Comparison of ENCODE assay signal across 1 cellular context in the genomic region with DNA sequence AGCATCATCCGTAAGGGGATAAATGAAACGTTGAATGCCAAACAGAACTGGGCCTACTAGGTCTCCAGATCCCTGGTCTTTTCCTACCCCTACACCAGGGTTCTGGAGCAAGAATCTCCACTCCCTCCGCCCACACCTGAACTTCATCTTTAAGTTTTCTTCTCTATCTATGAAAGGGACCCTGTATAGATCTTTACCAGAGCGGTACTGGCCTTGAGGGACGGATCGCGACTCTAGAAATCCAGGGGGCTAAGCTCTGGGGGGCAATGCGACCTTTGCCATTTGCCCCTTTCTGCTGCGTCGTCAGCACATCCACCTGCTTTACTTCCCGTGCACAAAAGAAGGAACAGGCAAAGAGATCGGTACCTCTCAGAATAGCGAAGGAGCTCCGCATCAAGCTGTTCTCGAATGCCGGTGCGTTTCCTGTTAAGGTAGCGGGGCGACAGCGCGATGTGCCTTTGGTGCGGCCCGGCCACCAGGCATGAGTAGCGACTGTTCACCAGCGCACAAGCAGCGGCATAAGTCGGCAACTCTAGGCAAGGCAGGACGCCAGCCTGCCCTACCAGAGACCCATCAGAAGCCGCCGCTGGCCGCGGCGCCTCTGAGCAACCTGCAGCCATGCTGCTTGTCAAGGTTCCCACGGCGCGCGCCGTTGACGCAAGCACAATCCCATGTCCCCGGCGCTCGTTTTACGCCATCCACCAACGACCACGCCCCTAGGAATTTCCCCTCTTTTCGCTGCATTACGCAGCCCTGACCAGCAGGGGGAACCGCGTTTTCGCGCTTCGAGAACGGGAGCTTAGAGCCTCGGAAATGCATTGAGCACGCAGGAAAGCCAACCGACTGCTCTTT.
A peak's percentile ranks its signal among the peaks of the same experiment; 100 is the strongest.
TF ChIP-seq lines count a peak whose summit lies in the region.

Gene POLR1F, minus strand, starts transcription at position 641 of the 852 bp plus-strand sequence. Its CDS starts 21 bp downstream, at position 620.

TF ChIP-seq in HepG2, 621 proteins besides CTCF, POLR2A, EP300 and RAD21 (continued from another document and continues in another):
- TF ChIP-seq, protein P1, sequence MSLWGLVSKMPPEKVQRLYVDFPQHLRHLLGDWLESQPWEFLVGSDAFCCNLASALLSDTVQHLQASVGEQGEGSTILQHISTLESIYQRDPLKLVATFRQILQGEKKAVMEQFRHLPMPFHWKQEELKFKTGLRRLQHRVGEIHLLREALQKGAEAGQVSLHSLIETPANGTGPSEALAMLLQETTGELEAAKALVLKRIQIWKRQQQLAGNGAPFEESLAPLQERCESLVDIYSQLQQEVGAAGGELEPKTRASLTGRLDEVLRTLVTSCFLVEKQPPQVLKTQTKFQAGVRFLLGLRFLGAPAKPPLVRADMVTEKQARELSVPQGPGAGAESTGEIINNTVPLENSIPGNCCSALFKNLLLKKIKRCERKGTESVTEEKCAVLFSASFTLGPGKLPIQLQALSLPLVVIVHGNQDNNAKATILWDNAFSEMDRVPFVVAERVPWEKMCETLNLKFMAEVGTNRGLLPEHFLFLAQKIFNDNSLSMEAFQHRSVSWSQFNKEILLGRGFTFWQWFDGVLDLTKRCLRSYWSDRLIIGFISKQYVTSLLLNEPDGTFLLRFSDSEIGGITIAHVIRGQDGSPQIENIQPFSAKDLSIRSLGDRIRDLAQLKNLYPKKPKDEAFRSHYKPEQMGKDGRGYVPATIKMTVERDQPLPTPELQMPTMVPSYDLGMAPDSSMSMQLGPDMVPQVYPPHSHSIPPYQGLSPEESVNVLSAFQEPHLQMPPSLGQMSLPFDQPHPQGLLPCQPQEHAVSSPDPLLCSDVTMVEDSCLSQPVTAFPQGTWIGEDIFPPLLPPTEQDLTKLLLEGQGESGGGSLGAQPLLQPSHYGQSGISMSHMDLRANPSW (CRISPR knock-in tag; IDR thresholded peaks at IDR 0.05; ENCODE audit: borderline replicate concordance), result no peak
- TF ChIP-seq GMEB1 (CRISPR knock-in tag; IDR thresholded peaks at IDR 0.05; ENCODE audit: borderline replicate concordance) (peak; percentile 83), ZNF225 (CRISPR knock-in tag; IDR thresholded peaks at IDR 0.05) (no peak), PHF21A (CRISPR knock-in tag; IDR thresholded peaks at IDR 0.05) (peak; percentile 44; the same call in 1 of the 2 replicates), IKZF1 (IDR thresholded peaks at IDR 0.05) (no peak), GZF1 (CRISPR knock-in tag; IDR thresholded peaks at IDR 0.05) (no peak), PHF20 (CRISPR knock-in tag; IDR thresholded peaks at IDR 0.05) (peak; percentile 96), ZNF674 (CRISPR knock-in tag; IDR thresholded peaks at IDR 0.05; ENCODE audit: low read depth) (no peak), JARID2 (CRISPR knock-in tag; IDR thresholded peaks at IDR 0.05; ENCODE audit: insufficient replicate concordance) (peak; percentile 60), ZNF652 (CRISPR knock-in tag; IDR thresholded peaks at IDR 0.05; ENCODE audit: borderline replicate concordance, low read depth) (no peak), EZH2 (conservative IDR thresholded peaks at IDR 0.05; ENCODE audit: low read depth, low read length) (no peak), AKAP8 (CRISPR knock-in tag; IDR thresholded peaks at IDR 0.05) (no peak), ZNF260 (CRISPR knock-in tag; IDR thresholded peaks at IDR 0.05; ENCODE audit: borderline replicate concordance, low read depth) (no peak), ZNF17 (CRISPR knock-in tag; IDR thresholded peaks at IDR 0.05) (no peak), ZNF558 (CRISPR knock-in tag; IDR thresholded peaks at IDR 0.05; ENCODE audit: borderline replicate concordance) (0 out of 2 replicates have a peak, but pooled peaks have one; percentile 45), TFE3 (CRISPR knock-in tag; IDR thresholded peaks at IDR 0.05) (peak; percentile 67), ZFP90 (CRISPR knock-in tag; IDR thresholded peaks at IDR 0.05; ENCODE audit: borderline replicate concordance) (0 out of 2 replicates have a peak, but pooled peaks have one; percentile 71), ZBTB8A (CRISPR knock-in tag; IDR thresholded peaks at IDR 0.05; ENCODE audit: borderline replicate concordance, low read depth) (no peak), ZNF20 (CRISPR knock-in tag; IDR thresholded peaks at IDR 0.05) (no peak), KDM6A (CRISPR knock-in tag; IDR thresholded peaks at IDR 0.05; ENCODE audit: low read depth) (no peak), ATF7 (IDR thresholded peaks at IDR 0.05) (no peak), ATF7 (CRISPR knock-in tag; IDR thresholded peaks at IDR 0.05) (no peak), ATAD3A (CRISPR knock-in tag; IDR thresholded peaks at IDR 0.05) (no peak), ZNF280D (CRISPR knock-in tag; IDR thresholded peaks at IDR 0.05) (peak; percentile 12; the same call in 1 of the 2 replicates)
- TF ChIP-seq, protein P2, sequence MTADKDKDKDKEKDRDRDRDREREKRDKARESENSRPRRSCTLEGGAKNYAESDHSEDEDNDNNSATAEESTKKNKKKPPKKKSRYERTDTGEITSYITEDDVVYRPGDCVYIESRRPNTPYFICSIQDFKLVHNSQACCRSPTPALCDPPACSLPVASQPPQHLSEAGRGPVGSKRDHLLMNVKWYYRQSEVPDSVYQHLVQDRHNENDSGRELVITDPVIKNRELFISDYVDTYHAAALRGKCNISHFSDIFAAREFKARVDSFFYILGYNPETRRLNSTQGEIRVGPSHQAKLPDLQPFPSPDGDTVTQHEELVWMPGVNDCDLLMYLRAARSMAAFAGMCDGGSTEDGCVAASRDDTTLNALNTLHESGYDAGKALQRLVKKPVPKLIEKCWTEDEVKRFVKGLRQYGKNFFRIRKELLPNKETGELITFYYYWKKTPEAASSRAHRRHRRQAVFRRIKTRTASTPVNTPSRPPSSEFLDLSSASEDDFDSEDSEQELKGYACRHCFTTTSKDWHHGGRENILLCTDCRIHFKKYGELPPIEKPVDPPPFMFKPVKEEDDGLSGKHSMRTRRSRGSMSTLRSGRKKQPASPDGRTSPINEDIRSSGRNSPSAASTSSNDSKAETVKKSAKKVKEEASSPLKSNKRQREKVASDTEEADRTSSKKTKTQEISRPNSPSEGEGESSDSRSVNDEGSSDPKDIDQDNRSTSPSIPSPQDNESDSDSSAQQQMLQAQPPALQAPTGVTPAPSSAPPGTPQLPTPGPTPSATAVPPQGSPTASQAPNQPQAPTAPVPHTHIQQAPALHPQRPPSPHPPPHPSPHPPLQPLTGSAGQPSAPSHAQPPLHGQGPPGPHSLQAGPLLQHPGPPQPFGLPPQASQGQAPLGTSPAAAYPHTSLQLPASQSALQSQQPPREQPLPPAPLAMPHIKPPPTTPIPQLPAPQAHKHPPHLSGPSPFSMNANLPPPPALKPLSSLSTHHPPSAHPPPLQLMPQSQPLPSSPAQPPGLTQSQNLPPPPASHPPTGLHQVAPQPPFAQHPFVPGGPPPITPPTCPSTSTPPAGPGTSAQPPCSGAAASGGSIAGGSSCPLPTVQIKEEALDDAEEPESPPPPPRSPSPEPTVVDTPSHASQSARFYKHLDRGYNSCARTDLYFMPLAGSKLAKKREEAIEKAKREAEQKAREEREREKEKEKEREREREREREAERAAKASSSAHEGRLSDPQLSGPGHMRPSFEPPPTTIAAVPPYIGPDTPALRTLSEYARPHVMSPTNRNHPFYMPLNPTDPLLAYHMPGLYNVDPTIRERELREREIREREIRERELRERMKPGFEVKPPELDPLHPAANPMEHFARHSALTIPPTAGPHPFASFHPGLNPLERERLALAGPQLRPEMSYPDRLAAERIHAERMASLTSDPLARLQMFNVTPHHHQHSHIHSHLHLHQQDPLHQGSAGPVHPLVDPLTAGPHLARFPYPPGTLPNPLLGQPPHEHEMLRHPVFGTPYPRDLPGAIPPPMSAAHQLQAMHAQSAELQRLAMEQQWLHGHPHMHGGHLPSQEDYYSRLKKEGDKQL (CRISPR knock-in tag; IDR thresholded peaks at IDR 0.05; ENCODE audit: low read depth), result no peak
- TF ChIP-seq, protein P3, sequence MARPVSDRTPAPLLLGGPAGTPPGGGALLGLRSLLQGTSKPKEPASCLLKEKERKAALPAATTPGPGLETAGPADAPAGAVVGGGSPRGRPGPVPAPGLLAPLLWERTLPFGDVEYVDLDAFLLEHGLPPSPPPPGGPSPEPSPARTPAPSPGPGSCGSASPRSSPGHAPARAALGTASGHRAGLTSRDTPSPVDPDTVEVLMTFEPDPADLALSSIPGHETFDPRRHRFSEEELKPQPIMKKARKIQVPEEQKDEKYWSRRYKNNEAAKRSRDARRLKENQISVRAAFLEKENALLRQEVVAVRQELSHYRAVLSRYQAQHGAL (CRISPR knock-in tag; IDR thresholded peaks at IDR 0.05; ENCODE audit: not compliant biosample characterization), result no peak
- TF ChIP-seq, protein P4, sequence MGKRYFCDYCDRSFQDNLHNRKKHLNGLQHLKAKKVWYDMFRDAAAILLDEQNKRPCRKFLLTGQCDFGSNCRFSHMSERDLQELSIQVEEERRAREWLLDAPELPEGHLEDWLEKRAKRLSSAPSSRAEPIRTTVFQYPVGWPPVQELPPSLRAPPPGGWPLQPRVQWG (CRISPR knock-in tag; IDR thresholded peaks at IDR 0.05; ENCODE audit: borderline replicate concordance, low read depth), result no peak
